26 cellular contexts compared by ENCODE assay signal in genomic region chr13:91621161-91621560, GRCh38.
A peak's percentile ranks its signal among the peaks of the same experiment; 100 is the strongest.
DNase-seq lines count a peak whose midpoint lies in the region; ATAC-seq, FAIRE-seq and TF ChIP-seq lines count a peak whose summit lies in the region.
"Had no signal": no experiment of that assay in that cellular context is flagged by ENCODE, and none has a peak within 500 bp of the region (broad histone marks: within the 10 kb centered on the region; RNA-seq: fewer than 3 reads in every experiment).

No MANE protein-coding gene starts in this region.

- CTCF ChIA-PET in K562 (lab: Yijun Ruan, JAX; ENCODE audit: low intra/inter-chr PET ratio), result no interaction called here

- DNase-seq in BE2C (peak; percentile 21), K562 (ENCODE audit: extremely low read depth in 1 of 4, low spot score in 3 of 4) (no peak), type B pancreatic cell (ENCODE audit: extremely low spot score, unreplicated experiment) (no peak), ovary (no peak), SHP77 treated with DMSO at 0.1 percent for 48 hours (lab: John Stamatoyannopoulos, UW) (no peak)
- DNase-seq: AML-193; C1 segment of cervical spinal cord; CD4-positive, alpha-beta memory T cell; CD4-positive, CD25-positive, alpha-beta regulatory T cell; CD8-positive, alpha-beta memory T cell; COR-L47; DMS 273 treated with DMSO at 0.1 percent for 48 hours; DMS153; DMS53; DMS79; DND-41; EL; GDM1 had no signal

- no peak overlapping the region for H3K9ac ChIP-seq in K562 (ENCODE audit: insufficient read depth in 1 of 2, low read depth in 2 of 2, low read length in 2 of 2)
- H3K9ac ChIP-seq: BLaER1 had no signal

- BruUV-seq in K562 (replicated peaks; lab: Mats Ljungman, UMichigan), result no TSS peak

- H3K4me3 ChIP-seq in BE2C (ENCODE audit: low read depth, low read length), result no peak overlapping the region
- H3K4me3 ChIP-seq in K562, result no peak overlapping the region
- H3K4me3 ChIP-seq in ovary, result no peak overlapping the region
- H3K4me3 ChIP-seq: A549, BLaER1, GM12878 had no signal

- no peaks in the 10 kb centered on the region for H4K20me1 ChIP-seq in K562 (replicated peaks; ENCODE audit: control insufficient read depth, insufficient read depth, low read length)
- H4K20me1 ChIP-seq: BLaER1 had no signal

- H3K9me1 ChIP-seq in K562 (ENCODE audit: control insufficient read depth, insufficient read depth, low read length), result no peaks in the 10 kb centered on the region

- H3K27ac ChIP-seq in K562 (ENCODE audit: extremely low read depth, low read depth, low read length), result no peak overlapping the region
- H3K27ac ChIP-seq in ovary, result no peak overlapping the region
- H3K27ac ChIP-seq: 22Rv1, A549, BLaER1 had no signal

- in situ Hi-C loops in K562 (cut with MboI), result no loop called here

- no peaks in the 10 kb centered on the region for H3K79me2 ChIP-seq in K562 (ENCODE audit: control insufficient read depth, insufficient read depth, low read length)

- no peak overlapping the region for H3K4me3 Mint-ChIP-seq in type B pancreatic cell
- H3K4me3 Mint-ChIP-seq: B cell; CD14-positive monocyte; CD4-positive, alpha-beta memory T cell; CD4-positive, CD25-positive, alpha-beta regulatory T cell; CD8-positive, alpha-beta memory T cell had no signal

- H3K4me2 ChIP-seq in K562 (ENCODE audit: insufficient read depth, low read length), result no peak overlapping the region
- H3K4me2 ChIP-seq: A549, BLaER1 had no signal

- H3K9me3 ChIP-seq in BE2C (no peaks in the 10 kb centered on the region; the same call in 1 of the 2 replicates), K562 (replicated peaks; ENCODE audit: control insufficient read depth, insufficient read depth, low read depth, low read length) (no peaks in the 10 kb centered on the region; the same call in 1 of the 2 replicates), ovary (no peaks in the 10 kb centered on the region)
- H3K9me3 ChIP-seq: A549, BLaER1 had no signal

- H3K36me3 ChIP-seq in BE2C (no peaks in the 10 kb centered on the region), K562 (ENCODE audit: control insufficient read depth, insufficient read depth, low read length) (no peaks in the 10 kb centered on the region), ovary (no peaks in the 10 kb centered on the region)
- H3K36me3 ChIP-seq: BLaER1 had no signal

- no peaks in the 10 kb centered on the region for H3K27me3 Mint-ChIP-seq in type B pancreatic cell
- H3K27me3 Mint-ChIP-seq: B cell had no signal

- no peak for TF ChIP-seq RAD21 in K562 (CRISPR knock-in tag; conservative IDR thresholded peaks at IDR 0.05 in 1 of 2, IDR thresholded peaks at IDR 0.05 in 1 of 2)

- H3K27me3 ChIP-seq in BE2C (no peaks in the 10 kb centered on the region), K562 (ENCODE audit: control insufficient read depth in 2 of 2, insufficient read depth in 2 of 2, low read length in 2 of 2) (no peaks in the 10 kb centered on the region), ovary (no peaks in the 10 kb centered on the region)
- H3K27me3 ChIP-seq: BLaER1 had no signal

- FAIRE-seq in K562 (lab: Jason Lieb, UNC), result no peak
- FAIRE-seq: A549, GM12878, GM12892, GM18507 had no signal

- no peak overlapping the region for H2AFZ ChIP-seq in K562 (ENCODE audit: low read depth, low read length)

- H3K4me1 Mint-ChIP-seq in type B pancreatic cell (ENCODE audit: unreplicated experiment), result no peaks in the 10 kb centered on the region
- H3K4me1 Mint-ChIP-seq: B cell; CD14-positive monocyte; CD4-positive, alpha-beta memory T cell; CD4-positive, CD25-positive, alpha-beta regulatory T cell; CD8-positive, alpha-beta memory T cell had no signal

- TF ChIP-seq CTCF in BE2C (IDR thresholded peaks at IDR 0.05; ENCODE audit: low read depth, low read length) (no peak), K562 (IDR thresholded peaks at IDR 0.05 in 2 of 3, conservative IDR thresholded peaks at IDR 0.05 in 1 of 3; ENCODE audit: insufficient read depth in 2 of 3, low read depth in 1 of 3, low read length in 3 of 3) (no peak), type B pancreatic cell (conservative IDR thresholded peaks at IDR 0.05) (no peak), ovary (IDR thresholded peaks at IDR 0.05) (no peak)

- TF ChIP-seq EP300 in K562 (IDR thresholded peaks at IDR 0.05; ENCODE audit: low read length) (no peak), ovary (IDR thresholded peaks at IDR 0.05) (no peak)

- TF ChIP-seq POLR2A in K562 (conservative IDR thresholded peaks at IDR 0.05) (no peak), ovary (IDR thresholded peaks at IDR 0.05) (no peak)

- intact Hi-C loops in K562 (cut with micrococcal nuclease), result no loop called here
- intact Hi-C loops in ovary (cut with DNase I), result no loop called here

- peak overlapping the region; percentile 18 for H3K27ac Mint-ChIP-seq in type B pancreatic cell
- H3K27ac Mint-ChIP-seq: B cell; CD14-positive monocyte; CD4-positive, alpha-beta memory T cell; CD4-positive, CD25-positive, alpha-beta regulatory T cell; CD8-positive, alpha-beta memory T cell had no signal

- WGBS in K562 (ENCODE audit: insufficient coverage, low coverage, missing lambda C conversion rate), result 2% methylated on average over 3 of the region's 3 CpGs
- 68 to 77% (median 69%) methylated on average over 3 of the region's 3 CpGs for WGBS in ovary, 3 donors

- no peaks in the 10 kb centered on the region for H3K36me3 Mint-ChIP-seq in type B pancreatic cell
- H3K36me3 Mint-ChIP-seq: CD14-positive monocyte; CD4-positive, alpha-beta memory T cell; CD4-positive, CD25-positive, alpha-beta regulatory T cell; CD8-positive, alpha-beta memory T cell had no signal

- POLR2A ChIA-PET in K562 (lab: Yijun Ruan, JAX), result interaction anchor here (1.6 kb wide), 1 partner anchor 56 kb away, joined by 4 read pairs; no protein-coding TSS in a partner anchor

- H3K4me1 ChIP-seq in BE2C (peaks cover 26% of the 10 kb centered on the region), K562 (replicated peaks in 1 of 2; ENCODE audit: control insufficient read depth in 2 of 2, insufficient read depth in 2 of 2, low read length in 2 of 2) (no peaks in the 10 kb centered on the region), ovary (ENCODE audit: insufficient read depth) (no peaks in the 10 kb centered on the region)
- H3K4me1 ChIP-seq: A549, BLaER1 had no signal

- H3K9me3 Mint-ChIP-seq in type B pancreatic cell, result no peaks in the 10 kb centered on the region

- no peak for ATAC-seq in K562
- ATAC-seq: A549, GM12878 had no signal

TF ChIP-seq in K562, 482 proteins besides CTCF, POLR2A, EP300 and RAD21:
- TF ChIP-seq SP2 (IDR thresholded peaks at IDR 0.05; ENCODE audit: extremely low read depth, low read depth, low read length, poor library complexity, severe bottlenecking), result no peak
- no peak for TF ChIP-seq STAT5B (CRISPR knock-in tag; IDR thresholded peaks at IDR 0.05)
- no peak for TF ChIP-seq HLTF (IDR thresholded peaks at IDR 0.05)
- TF ChIP-seq CAMTA2 (CRISPR knock-in tag; conservative IDR thresholded peaks at IDR 0.05), result 0 out of 2 replicates have a peak, but pooled peaks have one; percentile 13
- TF ChIP-seq, protein P1, sequence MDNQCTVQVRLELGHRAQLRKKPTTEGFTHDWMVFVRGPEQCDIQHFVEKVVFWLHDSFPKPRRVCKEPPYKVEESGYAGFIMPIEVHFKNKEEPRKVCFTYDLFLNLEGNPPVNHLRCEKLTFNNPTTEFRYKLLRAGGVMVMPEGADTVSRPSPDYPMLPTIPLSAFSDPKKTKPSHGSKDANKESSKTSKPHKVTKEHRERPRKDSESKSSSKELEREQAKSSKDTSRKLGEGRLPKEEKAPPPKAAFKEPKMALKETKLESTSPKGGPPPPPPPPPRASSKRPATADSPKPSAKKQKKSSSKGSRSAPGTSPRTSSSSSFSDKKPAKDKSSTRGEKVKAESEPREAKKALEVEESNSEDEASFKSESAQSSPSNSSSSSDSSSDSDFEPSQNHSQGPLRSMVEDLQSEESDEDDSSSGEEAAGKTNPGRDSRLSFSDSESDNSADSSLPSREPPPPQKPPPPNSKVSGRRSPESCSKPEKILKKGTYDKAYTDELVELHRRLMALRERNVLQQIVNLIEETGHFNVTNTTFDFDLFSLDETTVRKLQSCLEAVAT (IDR thresholded peaks at IDR 0.05), result no peak
- no peak for TF ChIP-seq MAFF (IDR thresholded peaks at IDR 0.05; ENCODE audit: low read length)
- TF ChIP-seq, protein P2, sequence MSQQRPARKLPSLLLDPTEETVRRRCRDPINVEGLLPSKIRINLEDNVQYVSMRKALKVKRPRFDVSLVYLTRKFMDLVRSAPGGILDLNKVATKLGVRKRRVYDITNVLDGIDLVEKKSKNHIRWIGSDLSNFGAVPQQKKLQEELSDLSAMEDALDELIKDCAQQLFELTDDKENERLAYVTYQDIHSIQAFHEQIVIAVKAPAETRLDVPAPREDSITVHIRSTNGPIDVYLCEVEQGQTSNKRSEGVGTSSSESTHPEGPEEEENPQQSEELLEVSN (IDR thresholded peaks at IDR 0.05; ENCODE audit: borderline replicate concordance in 1 of 2, extremely low read depth in 1 of 2, insufficient read depth in 1 of 2, insufficient read length in 1 of 2, low read depth in 1 of 2, low read length in 1 of 2, poor library complexity in 1 of 2, severe bottlenecking in 1 of 2), result no peak
- TF ChIP-seq, protein P3, sequence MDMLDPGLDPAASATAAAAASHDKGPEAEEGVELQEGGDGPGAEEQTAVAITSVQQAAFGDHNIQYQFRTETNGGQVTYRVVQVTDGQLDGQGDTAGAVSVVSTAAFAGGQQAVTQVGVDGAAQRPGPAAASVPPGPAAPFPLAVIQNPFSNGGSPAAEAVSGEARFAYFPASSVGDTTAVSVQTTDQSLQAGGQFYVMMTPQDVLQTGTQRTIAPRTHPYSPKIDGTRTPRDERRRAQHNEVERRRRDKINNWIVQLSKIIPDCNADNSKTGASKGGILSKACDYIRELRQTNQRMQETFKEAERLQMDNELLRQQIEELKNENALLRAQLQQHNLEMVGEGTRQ (CRISPR knock-in tag; IDR thresholded peaks at IDR 0.05), result 0 out of 2 replicates have a peak, but pooled peaks have one; percentile 5
